ENCODE assay signal across 2 cellular contexts in the genomic region with DNA sequence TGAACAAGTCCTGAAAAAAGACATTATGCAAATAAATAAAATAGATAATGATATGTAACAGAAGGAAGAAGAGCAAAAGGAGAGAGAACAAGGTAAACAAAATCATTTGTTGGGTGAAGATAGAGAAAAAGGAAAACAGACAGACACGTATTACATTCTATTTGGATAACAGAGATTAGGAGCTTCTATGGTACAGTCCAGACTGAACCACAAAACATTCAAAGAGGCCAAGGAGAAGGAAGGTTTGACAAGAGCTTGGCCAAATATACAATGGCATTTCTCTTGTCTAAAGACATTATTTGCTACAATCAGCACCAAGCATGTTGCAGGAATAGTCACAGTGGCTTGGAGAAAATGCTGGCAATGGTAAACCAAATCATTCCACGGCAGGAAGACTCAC.
TF ChIP-seq lines count a peak whose summit lies in the region.

No MANE protein-coding gene starts in this region.

TF ChIP-seq in A549, 52 proteins besides CTCF, POLR2A, EP300 and RAD21:
- TF ChIP-seq, protein P1, sequence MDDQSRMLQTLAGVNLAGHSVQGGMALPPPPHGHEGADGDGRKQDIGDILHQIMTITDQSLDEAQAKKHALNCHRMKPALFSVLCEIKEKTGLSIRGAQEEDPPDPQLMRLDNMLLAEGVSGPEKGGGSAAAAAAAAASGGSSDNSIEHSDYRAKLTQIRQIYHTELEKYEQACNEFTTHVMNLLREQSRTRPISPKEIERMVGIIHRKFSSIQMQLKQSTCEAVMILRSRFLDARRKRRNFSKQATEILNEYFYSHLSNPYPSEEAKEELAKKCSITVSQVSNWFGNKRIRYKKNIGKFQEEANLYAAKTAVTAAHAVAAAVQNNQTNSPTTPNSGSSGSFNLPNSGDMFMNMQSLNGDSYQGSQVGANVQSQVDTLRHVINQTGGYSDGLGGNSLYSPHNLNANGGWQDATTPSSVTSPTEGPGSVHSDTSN (IDR thresholded peaks at IDR 0.05), result no peak
- TF ChIP-seq, protein P2, sequence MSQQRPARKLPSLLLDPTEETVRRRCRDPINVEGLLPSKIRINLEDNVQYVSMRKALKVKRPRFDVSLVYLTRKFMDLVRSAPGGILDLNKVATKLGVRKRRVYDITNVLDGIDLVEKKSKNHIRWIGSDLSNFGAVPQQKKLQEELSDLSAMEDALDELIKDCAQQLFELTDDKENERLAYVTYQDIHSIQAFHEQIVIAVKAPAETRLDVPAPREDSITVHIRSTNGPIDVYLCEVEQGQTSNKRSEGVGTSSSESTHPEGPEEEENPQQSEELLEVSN (IDR thresholded peaks at IDR 0.05; ENCODE audit: borderline replicate concordance, low read depth), result no peak
- TF ChIP-seq MAFK (IDR thresholded peaks at IDR 0.05; ENCODE audit: partially characterized antibody) (no peak), EHMT2 (IDR thresholded peaks at IDR 0.05; ENCODE audit: low read depth) (no peak), HMGXB4 (CRISPR knock-in tag; IDR thresholded peaks at IDR 0.05; ENCODE audit: borderline replicate concordance) (no peak), BCL3 (IDR thresholded peaks at IDR 0.05) (no peak), HDAC2 (IDR thresholded peaks at IDR 0.05) (no peak), ZFP36 (IDR thresholded peaks at IDR 0.05; ENCODE audit: borderline replicate concordance, partially characterized antibody) (no peak), CBX2 (IDR thresholded peaks at IDR 0.05; ENCODE audit: borderline replicate concordance, low read depth) (no peak)
TF ChIP-seq in A549: peak in this region for 0.

TF ChIP-seq in K562, 482 proteins besides CTCF, POLR2A, EP300 and RAD21:
- TF ChIP-seq RBM14 (IDR thresholded peaks at IDR 0.05; ENCODE audit: borderline replicate concordance, insufficient read depth, low read depth, low read length) (no peak), PRDM10 (IDR thresholded peaks at IDR 0.05; ENCODE audit: partially characterized antibody) (peak; percentile 70), MCM2 (IDR thresholded peaks at IDR 0.05; ENCODE audit: low read depth) (no peak)
